16 cellular contexts compared by ENCODE assay signal in genomic region chr6:15410752-15411151, GRCh38.
DNase-seq lines count a peak whose midpoint lies in the region; ATAC-seq and TF ChIP-seq lines count a peak whose summit lies in the region.
"Had no signal": no experiment of that assay in that cellular context is flagged by ENCODE, and none has a peak within 500 bp of the region (broad histone marks: within the 10 kb centered on the region; RNA-seq: fewer than 3 reads in every experiment).

No MANE protein-coding gene starts in this region.

- peak overlapping the region; percentile 73 for H3K27ac ChIP-seq in GM23338 (ENCODE audit: low read depth)
- H3K27ac ChIP-seq: psoas muscle had no signal

- ATAC-seq in GM23338: no peak
- ATAC-seq in activated B cell treated with CpG ODN at 0.5 μM for 24 hours (ENCODE audit: low read depth): no peak
- no peak for ATAC-seq in naive B cell (ENCODE audit: low read depth in 2 of 2)
- ATAC-seq in HG03045 (IDR thresholded peaks at IDR 0.05; ENCODE audit: unreplicated experiment): no peak
- no peak for ATAC-seq in HG03097 (IDR thresholded peaks at IDR 0.05; ENCODE audit: low FRiP score, unreplicated experiment)
- ATAC-seq: psoas muscle had no signal

- H3K27me3 Mint-ChIP-seq in GM23338 (ENCODE audit: insufficient read depth, low read depth, poor library complexity): peaks cover 13% of the 10 kb centered on the region
- H3K27me3 Mint-ChIP-seq in activated B cell treated with CpG ODN at 0.5 μM for 24 hours: no peaks in the 10 kb centered on the region
- no peaks in the 10 kb centered on the region for H3K27me3 Mint-ChIP-seq in naive B cell

- H3K4me1 Mint-ChIP-seq in GM23338 (peaks cover 83% of the 10 kb centered on the region), activated B cell treated with CpG ODN at 0.5 μM for 24 hours (peaks cover 61% of the 10 kb centered on the region), naive B cell (peaks cover 52 to 76% (median 69%) of the 10 kb centered on the region in 3 donors)

- H3K36me3 Mint-ChIP-seq in GM23338 (ENCODE audit: low read depth) (peaks cover 53% of the 10 kb centered on the region), activated B cell treated with CpG ODN at 0.5 μM for 24 hours (ENCODE audit: low read depth) (peaks cover 38% of the 10 kb centered on the region), naive B cell (peaks cover 0 to 4% of the 10 kb centered on the region in 2 donors)

- no peaks in the 10 kb centered on the region for H3K9me2 ChIP-seq in GM23338 (ENCODE audit: insufficient read depth)

- no peaks in the 10 kb centered on the region; the same call in 1 of the 2 replicates for H3F3A ChIP-seq in GM23338 (replicated peaks; ENCODE audit: low read depth)

- peaks cover 16% of the 10 kb centered on the region for H3K9me3 Mint-ChIP-seq in GM23338
- no peaks in the 10 kb centered on the region for H3K9me3 Mint-ChIP-seq in activated B cell treated with CpG ODN at 0.5 μM for 24 hours
- no peaks in the 10 kb centered on the region for H3K9me3 Mint-ChIP-seq in naive B cell

- H3K4me1 ChIP-seq in GM23338 (ENCODE audit: insufficient read depth): peaks cover 85% of the 10 kb centered on the region

- H3K27ac Mint-ChIP-seq in GM23338 (no peak overlapping the region), activated B cell treated with CpG ODN at 0.5 μM for 24 hours (peak overlapping the region; percentile 61), naive B cell (peak overlapping the region in 5 of 6 donors; percentile 1 to 80 (median 63))

- TF ChIP-seq CTCF in GM23338 (conservative IDR thresholded peaks at IDR 0.05; ENCODE audit: low read depth in 2 of 2): no peak
- no peak for TF ChIP-seq CTCF in activated B cell treated with CpG ODN at 0.5 μM for 24 hours (IDR thresholded peaks at IDR 0.05)

- H3K27me3 ChIP-seq in GM23338 (ENCODE audit: insufficient read depth): no peaks in the 10 kb centered on the region

- H3K4me3 ChIP-seq in GM23338: no peak overlapping the region
- H3K4me3 ChIP-seq: psoas muscle had no signal

- DNase-seq in NOMO-1 treated with DMSO at 0.1 percent for 48 hours (lab: John Stamatoyannopoulos, UW; ENCODE audit: unreplicated experiment): peak; percentile 41
- no peak for DNase-seq in NOMO-1 treated with dmso at 0.1 percent for 144 hours (lab: John Stamatoyannopoulos, UW; ENCODE audit: unreplicated experiment)
- no peak for DNase-seq in GM23338 (ENCODE audit: low spot score)
- no peak for DNase-seq in activated B cell treated with CpG ODN at 0.5 μM for 24 hours
- DNase-seq in naive B cell: no peak
- no peak for DNase-seq in NCI-H2081 treated with DMSO at 0.1 percent for 48 hours (lab: John Stamatoyannopoulos, UW)
- DNase-seq: 8988T; KG1; NCI-H2029; NCI-H82; psoas muscle; stimulated activated CD4-positive, alpha-beta T cell treated with anti-CD3 and anti-CD28 coated beads, Interleukin-12 subunit alpha, Interleukin-12 subunit beta, amount 100 ng/mL, for 4 hours; substantia nigra; T1000 had no signal

- H3K4me2 ChIP-seq in GM23338: peak overlapping the region; percentile 62

- POLR2A ChIA-PET in activated B cell treated with CpG ODN at 0.5 μM for 24 hours (lab: Charles Lee): interaction anchor here (1.0 kb wide), 1 partner anchor 10 kb away, joined by 3 read pairs; no protein-coding TSS in a partner anchor

- intact Hi-C loops in activated B cell treated with CpG ODN at 0.5 μM for 24 hours (cut with micrococcal nuclease): no loop called here

- H3K4me3 Mint-ChIP-seq in GM23338: no peak overlapping the region
- no peak overlapping the region for H3K4me3 Mint-ChIP-seq in activated B cell treated with CpG ODN at 0.5 μM for 24 hours
- H3K4me3 Mint-ChIP-seq in naive B cell: peak overlapping the region in 6 of 8 donors; percentile 1 to 67 (median 38)

- CTCF ChIA-PET in activated B cell treated with CpG ODN at 0.5 μM for 24 hours (lab: Charles Lee): interaction anchor here (1.4 kb wide), 1 partner anchor 11 kb away, joined by 5 read pairs; no protein-coding TSS in a partner anchor

- peaks cover 11% of the 10 kb centered on the region for H3K36me3 ChIP-seq in GM23338 (ENCODE audit: insufficient read depth)

- peaks cover 96% of the 10 kb centered on the region for H3K79me2 ChIP-seq in GM23338 (replicated peaks; ENCODE audit: insufficient read depth)

- peaks cover 85% of the 10 kb centered on the region for H4K20me1 ChIP-seq in GM23338 (replicated peaks; ENCODE audit: insufficient read depth)

- H2AFZ ChIP-seq in GM23338: no peak overlapping the region

TF ChIP-seq in GM23338, 12 proteins besides CTCF, POLR2A, EP300 and RAD21:
- TF ChIP-seq EZH2 (IDR thresholded peaks at IDR 0.05; ENCODE audit: low read depth, unreplicated experiment) (no peak), STAT1 (IDR thresholded peaks at IDR 0.05; ENCODE audit: unreplicated experiment) (no peak), CREB1 (CRISPR knock-in tag; IDR thresholded peaks at IDR 0.05; ENCODE audit: low read depth) (no peak), EZH2phosphoT487 (IDR thresholded peaks at IDR 0.05; ENCODE audit: unreplicated experiment) (no peak), ZNF331 (CRISPR knock-in tag; IDR thresholded peaks at IDR 0.05; ENCODE audit: low read depth) (no peak)
TF ChIP-seq in GM23338: peak in this region for 0.

Comparison
In these comparisons a context has a peak if more than half of its experiments do, and no peak if none do; other contexts are left out.
1. H3K4me3 Mint-ChIP-seq: peak in naive B cell (6 of 8); none in GM23338 (single experiment) and activated B cell treated with CpG ODN at 0.5 μM for 24 hours (single experiment).